In the genomic region with DNA sequence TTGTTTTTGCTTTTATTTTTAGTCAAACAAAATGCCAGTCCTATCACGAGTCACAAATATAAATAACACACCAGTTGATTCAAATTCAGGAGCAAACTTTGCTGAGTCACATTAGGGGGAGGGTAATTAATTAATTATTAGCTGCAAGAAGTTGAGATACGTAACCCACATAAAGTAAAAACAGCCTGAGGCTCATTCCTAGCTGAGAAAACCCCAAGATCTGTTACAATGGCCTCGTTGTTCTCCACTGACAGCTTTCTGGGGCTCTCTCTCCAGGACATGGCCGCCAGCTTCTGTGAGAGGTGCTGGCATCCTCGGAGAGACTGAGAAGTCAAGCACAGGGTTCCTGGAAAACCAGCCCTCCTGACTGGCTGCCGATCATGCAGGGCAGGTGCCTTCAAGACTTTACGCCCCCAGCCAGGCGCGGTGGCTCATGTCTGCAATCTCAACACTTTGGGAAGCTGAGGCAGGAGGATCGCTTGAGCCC, we compare ENCODE assay signal across 12 cellular contexts. TPM values are rescaled to one million over a fixed set of nuclear protein-coding genes. Genes with fewer than 3 reads are reported as not detected.
DNase-seq lines count a peak whose midpoint lies in the region; ATAC-seq, FAIRE-seq and TF ChIP-seq lines count a peak whose summit lies in the region.
"Had no signal": no experiment of that assay in that cellular context is flagged by ENCODE, and none has a peak within 500 bp of the region (broad histone marks: within the 10 kb centered on the region; RNA-seq: fewer than 3 reads in every experiment).

No MANE protein-coding gene starts in this region.

- H3F3A ChIP-seq in SK-N-SH (replicated peaks; ENCODE audit: insufficient read depth), result no peaks in the 10 kb centered on the region

- no peak for ATAC-seq in HG02678 (IDR thresholded peaks at IDR 0.05; ENCODE audit: unreplicated experiment)
- ATAC-seq: activated CD8-positive, alpha-beta T cell treated with anti-CD3 and anti-CD28 coated beads for 36 hours; left colon had no signal

- no peaks in the 10 kb centered on the region for H3K79me2 ChIP-seq in SK-N-SH (ENCODE audit: insufficient read depth)

- TF ChIP-seq EP300 in stomach (IDR thresholded peaks at IDR 0.05), result no peak
- TF ChIP-seq EP300 in SK-N-SH (IDR thresholded peaks at IDR 0.05; ENCODE audit: borderline replicate concordance in 1 of 2, low read depth in 1 of 2, low read length in 1 of 2), result no peak

- no peak for DNase-seq in RCC 7860 (ENCODE audit: low spot score)
- peak; percentile 78 for DNase-seq in medulla oblongata (ENCODE audit: extremely low spot score)
- peak; percentile 46 for DNase-seq in stomach
- DNase-seq in NCI-H226, result no peak
- DNase-seq in SK-N-SH, result no peak
- DNase-seq: activated CD8-positive, alpha-beta T cell treated with anti-CD3 and anti-CD28 coated beads for 36 hours; activated gamma-delta T cell treated with Interleukin-2 at 50 U/mL for 16 hours; CD4-positive, CD25-positive, alpha-beta regulatory T cell; left colon; stimulated activated CD4-positive, alpha-beta T cell treated with anti-CD3 and anti-CD28 coated beads, Interleukin-4, amount 100 ng/mL, for 4 hours had no signal

- no peak for TF ChIP-seq RAD21 in SK-N-SH (IDR thresholded peaks at IDR 0.05; ENCODE audit: low read length)

- H3K4me3 ChIP-seq in stomach (no peak overlapping the region), SK-N-SH (ENCODE audit: low read depth in 2 of 2, low read length in 1 of 2) (no peak overlapping the region)

- no peaks in the 10 kb centered on the region for H4K20me1 ChIP-seq in SK-N-SH (ENCODE audit: insufficient read depth)

- TF ChIP-seq CTCF in stomach (IDR thresholded peaks at IDR 0.05) (no peak), SK-N-SH (IDR thresholded peaks at IDR 0.05) (no peak)

- H3K27me3 ChIP-seq in stomach, result no peaks in the 10 kb centered on the region
- H3K27me3 ChIP-seq in SK-N-SH (ENCODE audit: insufficient read depth), result no peaks in the 10 kb centered on the region

- H3K4me2 ChIP-seq in SK-N-SH, result no peak overlapping the region

- intact Hi-C loops in stomach (cut with DNase I; ENCODE audit: low total_unique reads), result no loop called here

- H3K27ac ChIP-seq in cingulate gyrus (ENCODE audit: low read depth, low read length) (peak overlapping the region; percentile 98), stomach (peak overlapping the region; percentile 73 to 90 (median 80)), SK-N-SH (ENCODE audit: low read depth in 2 of 2, low read length in 1 of 2) (no peak overlapping the region)

- 28 to 53% (median 48%) methylated on average over 10 of the region's 10 CpGs for WGBS in stomach, 5 donors
- 79% methylated on average over 10 of the region's 10 CpGs for WGBS in SK-N-SH (ENCODE audit: low lambda C conversion rate)

- no peak for TF ChIP-seq POLR2A in stomach (IDR thresholded peaks at IDR 0.05)

- H2AFZ ChIP-seq in SK-N-SH (ENCODE audit: low read depth), result no peak overlapping the region

- H3K36me3 ChIP-seq in stomach (peaks cover 4 to 19% (median 16%) of the 10 kb centered on the region in 4 donors), SK-N-SH (replicated peaks in 1 of 2; ENCODE audit: control insufficient read depth in 1 of 2, insufficient read depth in 2 of 2, low read length in 1 of 2) (no peaks in the 10 kb centered on the region)

- CTCF ChIA-PET in SK-N-SH (lab: Yijun Ruan, JAX), result interaction anchor here (0.9 kb wide), 1 partner anchor 657 kb away, joined by 3 read pairs; no protein-coding TSS in a partner anchor

- peak; percentile 72 for FAIRE-seq in RCC 7860 (lab: Jason Lieb, UNC)

- H3K4me1 ChIP-seq in stomach, result peaks cover 11 to 39% (median 29%) of the 10 kb centered on the region in 4 donors
- H3K4me1 ChIP-seq in SK-N-SH (ENCODE audit: control insufficient read depth in 1 of 2, insufficient read depth in 2 of 2, low read depth in 1 of 2, low read length in 1 of 2), result no peaks in the 10 kb centered on the region

- no peaks in the 10 kb centered on the region for H3K9me2 ChIP-seq in SK-N-SH

- POLR2A ChIA-PET in SK-N-SH (lab: Yijun Ruan, JAX), result interaction anchor here (0.7 kb wide), 1 partner anchor 11 kb away, joined by 3 read pairs; a partner anchor contains a TSS

- H3K9me3 ChIP-seq in stomach (no peaks in the 10 kb centered on the region), SK-N-SH (no peaks in the 10 kb centered on the region)

- H3K9ac ChIP-seq in SK-N-SH, result no peak overlapping the region

TF ChIP-seq in SK-N-SH, 30 proteins besides CTCF, POLR2A, EP300 and RAD21:
- no peak for TF ChIP-seq SIN3A (IDR thresholded peaks at IDR 0.05; ENCODE audit: borderline replicate concordance, low read depth, low read length)

RNA-seq across cellular contexts. Expression of a gene that starts 11.1 kb away (rescaled TPM):
- 100 to 1,000 TPM in 2 of 5 donors, 10 to 100 TPM in 2, 1 to 10 TPM in 1; 7.6 to 133 (median 36.4) TPM for total RNA-seq in stomach
- 10 to 100 TPM; 13.5 to 25.7 (median 17.7) TPM for polyA plus RNA-seq in stomach
- 13.4 and 20.7 TPM in 2 replicates for polyA plus RNA-seq in SK-N-SH (2012; rRNA removed)
- 10.5 and 15.2 TPM in 2 replicates for polyA plus RNA-seq in SK-N-SH (2012; cell fraction: cytosol; rRNA removed)
- polyA plus RNA-seq in SK-N-SH (2012; cell fraction: nucleus; rRNA removed), result 22.5 and 23.0 TPM in 2 replicates

RNA-seq across cellular contexts. Expression of a gene that starts 29.1 kb away (rescaled TPM):
- total RNA-seq in stomach, result 10 to 100 TPM in 4 of 5 donors, 1 to 10 TPM in 1; 1.2 to 50.7 (median 17.5) TPM
- 10 to 100 TPM; 20.0 to 28.2 (median 26.9) TPM for polyA plus RNA-seq in stomach
- 54.3 and 68.2 TPM in 2 replicates for polyA plus RNA-seq in SK-N-SH (2012; rRNA removed)
- polyA plus RNA-seq in SK-N-SH (2012; cell fraction: cytosol; rRNA removed), result 54.0 and 58.2 TPM in 2 replicates
- 55.7 and 57.5 TPM in 2 replicates for polyA plus RNA-seq in SK-N-SH (2012; cell fraction: nucleus; rRNA removed)

RNA-seq across cellular contexts. Expression of a gene that starts 39.2 kb away (rescaled TPM):
- 100 to 1,000 TPM in 2 of 5 donors, 10 to 100 TPM in 3; 75.3 to 108 (median 92.9) TPM for total RNA-seq in stomach
- polyA plus RNA-seq in stomach (10 to 100 TPM; 62.8 to 70.7 (median 62.9) TPM), SK-N-SH (2012; rRNA removed) (171 and 191 TPM in 2 replicates)
- 142 and 159 TPM in 2 replicates for polyA plus RNA-seq in SK-N-SH (2012; cell fraction: cytosol; rRNA removed)
- polyA plus RNA-seq in SK-N-SH (2012; cell fraction: nucleus; rRNA removed), result 164 and 253 TPM in 2 replicates

RNA-seq across cellular contexts. Expression of a gene that starts 48.0 kb away (rescaled TPM):
- total RNA-seq in stomach, result 10 to 100 TPM; 13.6 to 59.5 (median 16.5) TPM
- polyA plus RNA-seq in stomach (10 to 100 TPM; 13.0 to 18.5 (median 16.4) TPM), SK-N-SH (2012; rRNA removed) (4.3 and 9.9 TPM in 2 replicates)
- polyA plus RNA-seq in SK-N-SH (2012; cell fraction: cytosol; rRNA removed), result 6.7 and 9.8 TPM in 2 replicates
- 23.0 and 32.8 TPM in 2 replicates for polyA plus RNA-seq in SK-N-SH (2012; cell fraction: nucleus; rRNA removed)

Comparison
In these comparisons a context has a peak if more than half of its experiments do, and no peak if none do; other contexts are left out.
1. DNase-seq: peak in medulla oblongata (single experiment) and stomach (single experiment); none in RCC 7860 (single experiment), NCI-H226 (single experiment) and SK-N-SH (single experiment).
2. H3K27ac ChIP-seq: peak in cingulate gyrus (single experiment) and stomach (5 of 5); none in SK-N-SH (0 of 2).